ENCODE assay signal across 3 cellular contexts in genomic region chr2:205439621-205440020, GRCh38.
"Had no signal": no experiment of that assay in that cellular context is flagged by ENCODE, and none has a peak within 500 bp of the region (broad histone marks: within the 10 kb centered on the region; RNA-seq: fewer than 3 reads in every experiment).

No MANE protein-coding gene starts in this region.

- ATAC-seq: GM12878 had no signal

- H3K4me3 ChIP-seq: GM12878 had no signal

- DNase-seq: GDM1, GF-D8 had no signal
